21 cellular contexts compared by ENCODE assay signal in genomic region chr16:31016018-31016417, GRCh38. TPM values are rescaled to one million over a fixed set of nuclear protein-coding genes. Genes with fewer than 3 reads are reported as not detected.
DNase-seq lines count a peak whose midpoint lies in the region; ATAC-seq, FAIRE-seq and TF ChIP-seq lines count a peak whose summit lies in the region.
"Had no signal": no experiment of that assay in that cellular context is flagged by ENCODE, and none has a peak within 500 bp of the region (broad histone marks: within the 10 kb centered on the region; RNA-seq: fewer than 3 reads in every experiment).

No MANE protein-coding gene starts in this region.

- peak; percentile 34 for TF ChIP-seq CTCF in Loucy (conservative IDR thresholded peaks at IDR 0.05; ENCODE audit: low read length)
- peak; percentile 39 for TF ChIP-seq CTCF in brain microvascular endothelial cell (IDR thresholded peaks at IDR 0.05; ENCODE audit: low read depth, low read length, missing control alignments)
- peak; percentile 94 for TF ChIP-seq CTCF in HepG2 (CRISPR knock-in tag; IDR thresholded peaks at IDR 0.05)

- H3K27ac ChIP-seq in brain microvascular endothelial cell (no peak overlapping the region), HepG2 (ENCODE audit: extremely low read length, insufficient read depth, low read length) (no peak overlapping the region)
- H3K27ac ChIP-seq: heart right ventricle, skin epidermis had no signal

- H3K4me1 ChIP-seq in Loucy (ENCODE audit: insufficient read depth, low read length, poor library complexity, severe bottlenecking) (peaks cover 2% of the 10 kb centered on the region), HepG2 (ENCODE audit: insufficient read depth, low read length) (peaks cover 17% of the 10 kb centered on the region)
- H3K4me1 ChIP-seq: Caco-2 had no signal

- FAIRE-seq in HepG2 (lab: Jason Lieb, UNC) = peak; percentile 88
- FAIRE-seq: astrocyte, GM18507, GM19239 had no signal

- H3K4me3 Mint-ChIP-seq in activated CD4-positive, alpha-beta memory T cell treated with anti-CD3 and anti-CD28 coated beads for 36 hours = no peak overlapping the region
- H3K4me3 Mint-ChIP-seq: activated CD4-positive, alpha-beta T cell treated with anti-CD3 and anti-CD28 coated beads, Interleukin-2, amount 10 ng/mL, durations not matched to agents 24 days and 14 days; activated naive CD4-positive, alpha-beta T cell treated with anti-CD3 and anti-CD28 coated beads, Interleukin-2, amount 10 ng/mL, durations not matched to agents 7 days and 5 days had no signal

- H3K27ac Mint-ChIP-seq in activated CD4-positive, alpha-beta memory T cell treated with anti-CD3 and anti-CD28 coated beads for 36 hours = no peak overlapping the region
- H3K27ac Mint-ChIP-seq: activated CD4-positive, alpha-beta T cell treated with anti-CD3 and anti-CD28 coated beads, Interleukin-2, amount 10 ng/mL, durations not matched to agents 24 days and 14 days; activated naive CD4-positive, alpha-beta T cell treated with anti-CD3 and anti-CD28 coated beads, Interleukin-2, amount 10 ng/mL, durations not matched to agents 7 days and 5 days had no signal

- H3K36me3 ChIP-seq in Loucy (ENCODE audit: insufficient read depth, low read length) (no peaks in the 10 kb centered on the region), brain microvascular endothelial cell (replicated peaks) (no peaks in the 10 kb centered on the region), HepG2 (replicated peaks in 1 of 2; ENCODE audit: control insufficient read depth in 1 of 2, insufficient read depth in 2 of 2, low read length in 2 of 2) (no peaks in the 10 kb centered on the region)
- H3K36me3 ChIP-seq: heart right ventricle had no signal

- WGBS in HepG2 (ENCODE audit: low lambda C conversion rate) = 48% methylated on average over 6 of the region's 6 CpGs

- in situ Hi-C loops in brain microvascular endothelial cell (cut with HindIII; ENCODE audit: low pct_ligation_motif_present, low sequenced_read_pairs) (no loop called here), HepG2 (cut with HindIII; ENCODE audit: extremely low pct_ligation_motif_present, low pct_unique_long_range_greater_than_20kb) (no loop called here)

- peaks cover 6% of the 10 kb centered on the region for H3K4me1 Mint-ChIP-seq in activated CD4-positive, alpha-beta memory T cell treated with anti-CD3 and anti-CD28 coated beads for 36 hours (ENCODE audit: low read depth)

- H3K79me2 ChIP-seq in Loucy (ENCODE audit: insufficient read depth, low read length) (no peaks in the 10 kb centered on the region), HepG2 (ENCODE audit: insufficient read depth, low read length) (no peaks in the 10 kb centered on the region)

- no peaks in the 10 kb centered on the region for H3F3A ChIP-seq in Loucy (ENCODE audit: low read depth)

- H3K9me3 ChIP-seq in Loucy (ENCODE audit: insufficient read depth, low read depth, low read length) = no peaks in the 10 kb centered on the region
- no peaks in the 10 kb centered on the region for H3K9me3 ChIP-seq in HepG2 (ENCODE audit: low read length)
- H3K9me3 ChIP-seq: Caco-2, heart right ventricle had no signal

- no TSS peak for BruUV-seq in HepG2 (replicated peaks; lab: Mats Ljungman, UMichigan)

- H3K36me3 Mint-ChIP-seq in activated CD4-positive, alpha-beta memory T cell treated with anti-CD3 and anti-CD28 coated beads for 36 hours = no peaks in the 10 kb centered on the region
- H3K36me3 Mint-ChIP-seq: activated naive CD4-positive, alpha-beta T cell treated with anti-CD3 and anti-CD28 coated beads, Interleukin-2, amount 10 ng/mL, durations not matched to agents 7 days and 5 days had no signal

- intact Hi-C loops in HepG2 (cut with micrococcal nuclease; ENCODE audit: unreplicated experiment) = loop anchor here (1.0 to 2.0 kb wide), 2 partner anchors 17 to 31 kb away; partner anchors contain the start of gene HSD3B7
- intact Hi-C loops in activated CD4-positive, alpha-beta memory T cell treated with anti-CD3 and anti-CD28 coated beads for 36 hours (cut with micrococcal nuclease) = no loop called here

- TF ChIP-seq EP300 in HepG2 (IDR thresholded peaks at IDR 0.05; ENCODE audit: low read depth in 2 of 2, low read length in 2 of 2) (no peak), HepG2 (CRISPR knock-in tag; IDR thresholded peaks at IDR 0.05; ENCODE audit: borderline replicate concordance) (no peak)

- POLR2A ChIA-PET in HepG2 (lab: Yijun Ruan, JAX) = interaction anchor here (0.7 to 2.6 kb wide), 5 partner anchors 14 to 66 kb away, joined by 3 to 11 read pairs (median 4); partner anchors contain the start of genes HSD3B7, ZNF646 and ZNF668
- POLR2A ChIA-PET in activated CD4-positive, alpha-beta memory T cell treated with anti-CD3 and anti-CD28 coated beads for 36 hours (lab: Charles Lee) = no interaction called here

- H3K27me3 ChIP-seq in Loucy (ENCODE audit: insufficient read depth, low read length, poor library complexity, severe bottlenecking) (no peaks in the 10 kb centered on the region), brain microvascular endothelial cell (replicated peaks) (peaks cover 4% of the 10 kb centered on the region), HepG2 (ENCODE audit: control insufficient read depth in 1 of 2, insufficient read depth in 2 of 2, low read length in 2 of 2) (peaks cover 2 to 19% of the 10 kb centered on the region in 2 experiments)

- peak; percentile 92 for ATAC-seq in HepG2
- ATAC-seq in HG03097 (IDR thresholded peaks at IDR 0.05; ENCODE audit: low FRiP score, unreplicated experiment) = no peak
- ATAC-seq: heart right ventricle had no signal

- TF ChIP-seq POLR2A in HepG2 (IDR thresholded peaks at IDR 0.05; ENCODE audit: insufficient read depth in 1 of 2, low read depth in 2 of 2, low read length in 2 of 2) = no peak

- DNase-seq in ELR (ENCODE audit: low read depth) (peak; percentile 36), brain microvascular endothelial cell (no peak), HepG2 (ENCODE audit: low spot score) (peak; percentile 82)
- no peak for DNase-seq in activated CD4-positive, CD25-positive, alpha-beta regulatory T cell treated with anti-CD3 and anti-CD28 coated beads, Interleukin-2, amount 50 U/mL, for 72 hours
- DNase-seq in activated CD4-positive, alpha-beta memory T cell treated with anti-CD3 and anti-CD28 coated beads for 36 hours = no peak
- DNase-seq in activated naive CD4-positive, alpha-beta T cell (lab: John Stamatoyannopoulos, UW) = no peak
- DNase-seq: activated CD4-positive, alpha-beta T cell treated with anti-CD3 and anti-CD28 coated beads, Interleukin-2, amount 10 ng/mL, durations not matched to agents 24 days and 14 days; activated naive CD4-positive, alpha-beta T cell treated with anti-CD3 and anti-CD28 coated beads, Interleukin-2, amount 10 ng/mL, durations not matched to agents 7 days and 5 days; activated T-cell treated with anti-CD3 and anti-CD28 coated beads for 4 hours; erythroblast; heart right ventricle; islet precursor cell; NCI-H1417; stimulated activated CD4-positive, alpha-beta T cell treated with anti-CD3 and anti-CD28 coated beads, Interleukin-4, amount 100 ng/mL, for 4 hours had no signal

- H3K4me2 ChIP-seq in Loucy (ENCODE audit: low read depth, low read length, poor library complexity, severe bottlenecking) (no peak overlapping the region), HepG2 (ENCODE audit: low read depth, low read length) (peak overlapping the region; percentile 38; the same call in 1 of the 2 replicates)

- H3K9ac ChIP-seq in Loucy (ENCODE audit: low read depth, low read length, poor library complexity, severe bottlenecking) (no peak overlapping the region), HepG2 (ENCODE audit: insufficient read depth, low read depth, low read length) (no peak overlapping the region)

- H4K20me1 ChIP-seq in Loucy (ENCODE audit: insufficient read depth, low read length, poor library complexity, severe bottlenecking) = no peaks in the 10 kb centered on the region
- H4K20me1 ChIP-seq in HepG2 (ENCODE audit: insufficient read depth, low read length) = no peaks in the 10 kb centered on the region

- no peaks in the 10 kb centered on the region for H3K9me3 Mint-ChIP-seq in activated CD4-positive, alpha-beta memory T cell treated with anti-CD3 and anti-CD28 coated beads for 36 hours
- H3K9me3 Mint-ChIP-seq: activated CD4-positive, alpha-beta T cell treated with anti-CD3 and anti-CD28 coated beads, Interleukin-2, amount 10 ng/mL, durations not matched to agents 24 days and 14 days; activated naive CD4-positive, alpha-beta T cell treated with anti-CD3 and anti-CD28 coated beads, Interleukin-2, amount 10 ng/mL, durations not matched to agents 7 days and 5 days had no signal

- CTCF ChIA-PET in HepG2 (lab: Yijun Ruan, JAX; ENCODE audit: low intra/inter-chr PET ratio, low total read pairs) = interaction anchor here (3.1 kb wide), 1 partner anchor 31 kb away, joined by 29 read pairs; the partner anchor contains the start of gene HSD3B7
- CTCF ChIA-PET in activated CD4-positive, alpha-beta memory T cell treated with anti-CD3 and anti-CD28 coated beads for 36 hours (lab: Charles Lee) = interaction anchor here (0.6 to 1.3 kb wide), 4 partner anchors 30 to 368 kb away, joined by 3 to 4 read pairs (median 4); no protein-coding TSS in a partner anchor

- H3K27me3 Mint-ChIP-seq in activated CD4-positive, alpha-beta memory T cell treated with anti-CD3 and anti-CD28 coated beads for 36 hours = peaks cover 15% of the 10 kb centered on the region

- H3K4me3 ChIP-seq in Loucy (ENCODE audit: low read length, poor library complexity, severe bottlenecking) = no peak overlapping the region
- no peak overlapping the region for H3K4me3 ChIP-seq in brain microvascular endothelial cell (ENCODE audit: low read depth, low read length)
- H3K4me3 ChIP-seq in HepG2 (replicated peaks in 1 of 3; ENCODE audit: insufficient read depth in 1 of 3, low read depth in 2 of 3, low read length in 3 of 3) = no peak overlapping the region
- H3K4me3 ChIP-seq: heart right ventricle, skin epidermis had no signal

- no peak overlapping the region for H2AFZ ChIP-seq in Loucy (ENCODE audit: low read length)
- no peak overlapping the region for H2AFZ ChIP-seq in HepG2 (ENCODE audit: low read length)

- H3K9me2 ChIP-seq in Loucy (replicated peaks; ENCODE audit: low read depth, low read length) = no peaks in the 10 kb centered on the region

- TF ChIP-seq RAD21 in HepG2 (CRISPR knock-in tag; IDR thresholded peaks at IDR 0.05) = peak; percentile 86

RNA-seq across cellular contexts. Expression of gene STX1B, which starts 5.6 kb away (rescaled TPM):
- 1.7 and 3.0 TPM in 2 replicates for total RNA-seq in HepG2 (2016; rRNA removed; fragmentation: Illumina TruSeq; extraction: Trizol)
- 3.7 and 5.0 TPM in 2 replicates for total RNA-seq in HepG2 (2016; cell fraction: cytosol; rRNA removed; fragmentation: Illumina TruSeq; extraction: Trizol; ENCODE audit: low read depth)
- total RNA-seq in HepG2 (2016; cell fraction: insoluble cytoplasmic fraction; rRNA removed; fragmentation: Illumina TruSeq; extraction: Trizol) = 1.00 and 4.0 TPM in 2 replicates
- total RNA-seq in HepG2 (2016; cell fraction: membrane; rRNA removed; fragmentation: Illumina TruSeq; extraction: Trizol) = 3.5 TPM in 2 replicates
- total RNA-seq in HepG2 (2016; cell fraction: nucleus; rRNA removed; fragmentation: Illumina TruSeq; extraction: Trizol) = 3.8 and 7.5 TPM in 2 replicates
- 1.3 and 2.1 TPM in 2 replicates for polyA plus RNA-seq in HepG2 (2011; rRNA removed)
- polyA plus RNA-seq in HepG2 (2011; cell fraction: cytosol; rRNA removed) = 0.55 and 0.67 TPM in 2 replicates
- polyA plus RNA-seq in HepG2 (2011; cell fraction: nucleus; rRNA removed) = 9.0 and 9.4 TPM in 2 replicates
- 1.1 and 1.5 TPM in 2 replicates for polyA plus RNA-seq in HepG2 (2012)
- polyA plus RNA-seq in HepG2 (2016; cell fraction: cytosol; fragmentation: Illumina TruSeq; extraction: Trizol; ENCODE audit: low read depth) = 2.1 and 2.2 TPM in 2 replicates
- polyA plus RNA-seq in HepG2 (2016; cell fraction: insoluble cytoplasmic fraction; fragmentation: Illumina TruSeq; extraction: Trizol; ENCODE audit: low read depth) = 0.69 and 0.76 TPM in 2 replicates
- 1.4 and 1.9 TPM in 2 replicates for polyA plus RNA-seq in HepG2 (2016; cell fraction: membrane; fragmentation: Illumina TruSeq; extraction: Trizol; ENCODE audit: low read depth)
- polyA plus RNA-seq in HepG2 (2016; cell fraction: nucleus; fragmentation: Illumina TruSeq; extraction: Trizol; ENCODE audit: insufficient read depth, low read depth) = 10.6 and 11.3 TPM in 2 replicates
- 2.6 and 7.4 TPM in 2 replicates for polyA minus RNA-seq in HepG2 (2011; rRNA and poly(A)+ RNA removed; ENCODE audit: low replicate concordance)
- 0.26 and 0.69 TPM in 2 replicates for polyA minus RNA-seq in HepG2 (2011; cell fraction: cytosol; rRNA and poly(A)+ RNA removed)
- polyA minus RNA-seq in HepG2 (2011; cell fraction: nucleus; rRNA and poly(A)+ RNA removed) = 9.0 and 11.2 TPM in 2 replicates
- 1 to 10 TPM in 1 of 2 experiments, under 1 TPM in 1; 0.92 to 1.0 TPM for total RNA-seq in activated CD4-positive, alpha-beta memory T cell treated with anti-CD3 and anti-CD28 coated beads for 36 hours

RNA-seq across cellular contexts. Expression of gene STX4, which starts 17.3 kb away (rescaled TPM):
- 29.2 and 31.3 TPM in 2 replicates for total RNA-seq in HepG2 (2016; rRNA removed; fragmentation: Illumina TruSeq; extraction: Trizol)
- 10.9 and 11.8 TPM in 2 replicates for total RNA-seq in HepG2 (2016; cell fraction: cytosol; rRNA removed; fragmentation: Illumina TruSeq; extraction: Trizol; ENCODE audit: low read depth)
- 28.3 and 29.6 TPM in 2 replicates for total RNA-seq in HepG2 (2016; cell fraction: insoluble cytoplasmic fraction; rRNA removed; fragmentation: Illumina TruSeq; extraction: Trizol)
- total RNA-seq in HepG2 (2016; cell fraction: membrane; rRNA removed; fragmentation: Illumina TruSeq; extraction: Trizol) = 18.1 and 22.6 TPM in 2 replicates
- total RNA-seq in HepG2 (2016; cell fraction: nucleus; rRNA removed; fragmentation: Illumina TruSeq; extraction: Trizol) = 23.9 and 30.7 TPM in 2 replicates
- 34.6 and 37.0 TPM in 2 replicates for polyA plus RNA-seq in HepG2 (2011; rRNA removed)
- polyA plus RNA-seq in HepG2 (2011; cell fraction: cytosol; rRNA removed) = 23.2 and 23.7 TPM in 2 replicates
- 109 and 115 TPM in 2 replicates for polyA plus RNA-seq in HepG2 (2011; cell fraction: nucleus; rRNA removed)
- polyA plus RNA-seq in HepG2 (2012) = 36.9 and 43.1 TPM in 2 replicates
- 14.1 and 15.4 TPM in 2 replicates for polyA plus RNA-seq in HepG2 (2016; cell fraction: cytosol; fragmentation: Illumina TruSeq; extraction: Trizol; ENCODE audit: low read depth)
- polyA plus RNA-seq in HepG2 (2016; cell fraction: insoluble cytoplasmic fraction; fragmentation: Illumina TruSeq; extraction: Trizol; ENCODE audit: low read depth) = 43.9 and 44.6 TPM in 2 replicates
- polyA plus RNA-seq in HepG2 (2016; cell fraction: membrane; fragmentation: Illumina TruSeq; extraction: Trizol; ENCODE audit: low read depth) = 22.4 and 26.1 TPM in 2 replicates
- 94.3 and 107 TPM in 2 replicates for polyA plus RNA-seq in HepG2 (2016; cell fraction: nucleus; fragmentation: Illumina TruSeq; extraction: Trizol; ENCODE audit: insufficient read depth, low read depth)
- polyA minus RNA-seq in HepG2 (2011; rRNA and poly(A)+ RNA removed; ENCODE audit: low replicate concordance) = 23.8 and 35.4 TPM in 2 replicates
- 7.3 and 10.4 TPM in 2 replicates for polyA minus RNA-seq in HepG2 (2011; cell fraction: cytosol; rRNA and poly(A)+ RNA removed)
- 17.5 and 20.7 TPM in 2 replicates for polyA minus RNA-seq in HepG2 (2011; cell fraction: nucleus; rRNA and poly(A)+ RNA removed)
- 10 to 100 TPM; 46.7 to 46.8 TPM for total RNA-seq in activated CD4-positive, alpha-beta memory T cell treated with anti-CD3 and anti-CD28 coated beads for 36 hours

RNA-seq across cellular contexts. Expression of gene HSD3B7, which starts 31.0 kb away (rescaled TPM):
- total RNA-seq in HepG2 (2016; rRNA removed; fragmentation: Illumina TruSeq; extraction: Trizol) = 58.8 and 69.7 TPM in 2 replicates
- total RNA-seq in HepG2 (2016; cell fraction: cytosol; rRNA removed; fragmentation: Illumina TruSeq; extraction: Trizol; ENCODE audit: low read depth) = 12.1 and 14.2 TPM in 2 replicates
- 53.9 and 70.3 TPM in 2 replicates for total RNA-seq in HepG2 (2016; cell fraction: insoluble cytoplasmic fraction; rRNA removed; fragmentation: Illumina TruSeq; extraction: Trizol)
- 26.6 and 27.7 TPM in 2 replicates for total RNA-seq in HepG2 (2016; cell fraction: membrane; rRNA removed; fragmentation: Illumina TruSeq; extraction: Trizol)
- total RNA-seq in HepG2 (2016; cell fraction: nucleus; rRNA removed; fragmentation: Illumina TruSeq; extraction: Trizol) = 36.3 and 39.5 TPM in 2 replicates
- polyA plus RNA-seq in HepG2 (2011; rRNA removed) = 32.9 and 40.9 TPM in 2 replicates
- polyA plus RNA-seq in HepG2 (2011; cell fraction: cytosol; rRNA removed) = 29.8 and 45.1 TPM in 2 replicates
- 63.4 and 68.4 TPM in 2 replicates for polyA plus RNA-seq in HepG2 (2011; cell fraction: nucleus; rRNA removed)
- 14.8 and 17.8 TPM in 2 replicates for polyA plus RNA-seq in HepG2 (2012)
- 10.6 and 11.9 TPM in 2 replicates for polyA plus RNA-seq in HepG2 (2016; cell fraction: cytosol; fragmentation: Illumina TruSeq; extraction: Trizol; ENCODE audit: low read depth)
- polyA plus RNA-seq in HepG2 (2016; cell fraction: insoluble cytoplasmic fraction; fragmentation: Illumina TruSeq; extraction: Trizol; ENCODE audit: low read depth) = 43.4 and 50.5 TPM in 2 replicates
- polyA plus RNA-seq in HepG2 (2016; cell fraction: membrane; fragmentation: Illumina TruSeq; extraction: Trizol; ENCODE audit: low read depth) = 18.0 and 19.2 TPM in 2 replicates
- polyA plus RNA-seq in HepG2 (2016; cell fraction: nucleus; fragmentation: Illumina TruSeq; extraction: Trizol; ENCODE audit: insufficient read depth, low read depth) = 69.7 and 71.0 TPM in 2 replicates
- polyA minus RNA-seq in HepG2 (2011; rRNA and poly(A)+ RNA removed; ENCODE audit: low replicate concordance) = 11.6 and 56.6 TPM in 2 replicates
- polyA minus RNA-seq in HepG2 (2011; cell fraction: cytosol; rRNA and poly(A)+ RNA removed) = 19.8 and 20.1 TPM in 2 replicates
- 5.0 and 5.8 TPM in 2 replicates for polyA minus RNA-seq in HepG2 (2011; cell fraction: nucleus; rRNA and poly(A)+ RNA removed)
- total RNA-seq in activated CD4-positive, alpha-beta memory T cell treated with anti-CD3 and anti-CD28 coated beads for 36 hours = 1 to 10 TPM; 2.2 TPM

RNA-seq across cellular contexts. Expression of gene ZNF668, which starts 58.0 kb away (rescaled TPM):
- total RNA-seq in HepG2 (2016; rRNA removed; fragmentation: Illumina TruSeq; extraction: Trizol) = 7.5 and 9.8 TPM in 2 replicates
- total RNA-seq in HepG2 (2016; cell fraction: cytosol; rRNA removed; fragmentation: Illumina TruSeq; extraction: Trizol; ENCODE audit: low read depth) = 1.9 and 3.1 TPM in 2 replicates
- 6.4 and 9.6 TPM in 2 replicates for total RNA-seq in HepG2 (2016; cell fraction: insoluble cytoplasmic fraction; rRNA removed; fragmentation: Illumina TruSeq; extraction: Trizol)
- 4.6 and 4.9 TPM in 2 replicates for total RNA-seq in HepG2 (2016; cell fraction: membrane; rRNA removed; fragmentation: Illumina TruSeq; extraction: Trizol)
- 6.1 and 6.8 TPM in 2 replicates for total RNA-seq in HepG2 (2016; cell fraction: nucleus; rRNA removed; fragmentation: Illumina TruSeq; extraction: Trizol)
- polyA plus RNA-seq in HepG2 (2011; rRNA removed) = 3.8 and 4.0 TPM in 2 replicates
- 3.9 and 6.3 TPM in 2 replicates for polyA plus RNA-seq in HepG2 (2011; cell fraction: cytosol; rRNA removed)
- 8.8 and 11.7 TPM in 2 replicates for polyA plus RNA-seq in HepG2 (2011; cell fraction: nucleus; rRNA removed)
- polyA plus RNA-seq in HepG2 (2012) = 3.5 and 5.1 TPM in 2 replicates
- polyA plus RNA-seq in HepG2 (2016; cell fraction: cytosol; fragmentation: Illumina TruSeq; extraction: Trizol; ENCODE audit: low read depth) = 1.0 and 1.1 TPM in 2 replicates
- 7.3 and 8.1 TPM in 2 replicates for polyA plus RNA-seq in HepG2 (2016; cell fraction: insoluble cytoplasmic fraction; fragmentation: Illumina TruSeq; extraction: Trizol; ENCODE audit: low read depth)
- 2.8 and 2.9 TPM in 2 replicates for polyA plus RNA-seq in HepG2 (2016; cell fraction: membrane; fragmentation: Illumina TruSeq; extraction: Trizol; ENCODE audit: low read depth)
- polyA plus RNA-seq in HepG2 (2016; cell fraction: nucleus; fragmentation: Illumina TruSeq; extraction: Trizol; ENCODE audit: insufficient read depth, low read depth) = 8.4 and 9.3 TPM in 2 replicates
- 17.4 and 23.8 TPM in 2 replicates for polyA minus RNA-seq in HepG2 (2011; rRNA and poly(A)+ RNA removed; ENCODE audit: low replicate concordance)
- polyA minus RNA-seq in HepG2 (2011; cell fraction: cytosol; rRNA and poly(A)+ RNA removed) = 4.4 and 4.8 TPM in 2 replicates
- 5.5 and 6.5 TPM in 2 replicates for polyA minus RNA-seq in HepG2 (2011; cell fraction: nucleus; rRNA and poly(A)+ RNA removed)
- 10 to 100 TPM; 11.4 to 13.3 TPM for total RNA-seq in activated CD4-positive, alpha-beta memory T cell treated with anti-CD3 and anti-CD28 coated beads for 36 hours

RNA-seq across cellular contexts. Expression of gene ZNF646, which starts 58.2 kb away (rescaled TPM):
- 7.8 and 10.9 TPM in 2 replicates for total RNA-seq in HepG2 (2016; rRNA removed; fragmentation: Illumina TruSeq; extraction: Trizol)
- total RNA-seq in HepG2 (2016; cell fraction: cytosol; rRNA removed; fragmentation: Illumina TruSeq; extraction: Trizol; ENCODE audit: low read depth) = 1.7 and 2.4 TPM in 2 replicates
- 6.8 and 11.1 TPM in 2 replicates for total RNA-seq in HepG2 (2016; cell fraction: insoluble cytoplasmic fraction; rRNA removed; fragmentation: Illumina TruSeq; extraction: Trizol)
- 5.0 and 5.3 TPM in 2 replicates for total RNA-seq in HepG2 (2016; cell fraction: membrane; rRNA removed; fragmentation: Illumina TruSeq; extraction: Trizol)
- total RNA-seq in HepG2 (2016; cell fraction: nucleus; rRNA removed; fragmentation: Illumina TruSeq; extraction: Trizol) = 14.4 and 16.7 TPM in 2 replicates
- polyA plus RNA-seq in HepG2 (2011; rRNA removed) = 3.4 and 4.4 TPM in 2 replicates
- polyA plus RNA-seq in HepG2 (2011; cell fraction: cytosol; rRNA removed) = 2.2 and 2.9 TPM in 2 replicates
- 19.6 and 21.3 TPM in 2 replicates for polyA plus RNA-seq in HepG2 (2011; cell fraction: nucleus; rRNA removed)
- 5.6 and 5.8 TPM in 2 replicates for polyA plus RNA-seq in HepG2 (2012)
- 0.38 and 0.43 TPM in 2 replicates for polyA plus RNA-seq in HepG2 (2016; cell fraction: cytosol; fragmentation: Illumina TruSeq; extraction: Trizol; ENCODE audit: low read depth)
- 3.7 and 4.7 TPM in 2 replicates for polyA plus RNA-seq in HepG2 (2016; cell fraction: insoluble cytoplasmic fraction; fragmentation: Illumina TruSeq; extraction: Trizol; ENCODE audit: low read depth)
- 0.90 and 0.94 TPM in 2 replicates for polyA plus RNA-seq in HepG2 (2016; cell fraction: membrane; fragmentation: Illumina TruSeq; extraction: Trizol; ENCODE audit: low read depth)
- 22.6 and 23.3 TPM in 2 replicates for polyA plus RNA-seq in HepG2 (2016; cell fraction: nucleus; fragmentation: Illumina TruSeq; extraction: Trizol; ENCODE audit: insufficient read depth, low read depth)
- polyA minus RNA-seq in HepG2 (2011; rRNA and poly(A)+ RNA removed; ENCODE audit: low replicate concordance) = 29.7 and 32.7 TPM in 2 replicates
- polyA minus RNA-seq in HepG2 (2011; cell fraction: cytosol; rRNA and poly(A)+ RNA removed) = 4.2 and 5.8 TPM in 2 replicates
- 26.1 and 29.9 TPM in 2 replicates for polyA minus RNA-seq in HepG2 (2011; cell fraction: nucleus; rRNA and poly(A)+ RNA removed)
- total RNA-seq in activated CD4-positive, alpha-beta memory T cell treated with anti-CD3 and anti-CD28 coated beads for 36 hours = 10 to 100 TPM; 18.6 to 19.9 TPM

Comparison
In these comparisons a context has a peak if more than half of its experiments do, and no peak if none do; other contexts are left out.
1. DNase-seq: peak in ELR (single experiment) and HepG2 (single experiment); none in brain microvascular endothelial cell (single experiment), activated CD4-positive, CD25-positive, alpha-beta regulatory T cell treated with anti-CD3 and anti-CD28 coated beads, Interleukin-2, amount 50 U/mL, for 72 hours (single experiment), activated CD4-positive, alpha-beta memory T cell treated with anti-CD3 and anti-CD28 coated beads for 36 hours (single experiment) and activated naive CD4-positive, alpha-beta T cell (0 of 4).
2. CTCF ChIP-seq: peak in every context shown above with its lines; median percentile 94 in HepG2; 39 in brain microvascular endothelial cell; 34 in Loucy.
3. RNA of gene HSD3B7, which starts 31.0 kb away (total RNA-seq): 12.1 to 70.3 TPM in HepG2; 2.2 TPM in activated CD4-positive, alpha-beta memory T cell treated with anti-CD3 and anti-CD28 coated beads for 36 hours; every median in the first group is over 4 times any median in the second.